Comparison of ENCODE assay signal across 9 cellular contexts in genomic region chr17:79664925-79665738, GRCh38. TPM values are rescaled to one million over a fixed set of nuclear protein-coding genes. Genes with fewer than 3 reads are reported as not detected.
DNase-seq lines count a peak whose midpoint lies in the region; ATAC-seq and TF ChIP-seq lines count a peak whose summit lies in the region.
"Had no signal": no experiment of that assay in that cellular context is flagged by ENCODE, and none has a peak within 500 bp of the region (broad histone marks: within the 10 kb centered on the region; RNA-seq: fewer than 3 reads in every experiment).

No MANE protein-coding gene starts in this region.

- H3K27ac ChIP-seq in HEK293 (ENCODE audit: extremely low read depth, low read depth, low read length) (no peak overlapping the region), VCaP (peak overlapping the region; percentile 99)

- in situ Hi-C loops in HAP-1 (cut with MboI; ENCODE audit: low sequenced_read_pairs), result no loop called here

- CTCF ChIA-PET in HEK293 (lab: Yijun Ruan, JAX), result interaction anchor here (1.1 kb wide), 1 partner anchor 20 kb away, joined by 3 read pairs; no protein-coding TSS in a partner anchor

- H3K4me1 ChIP-seq in HEK293 (ENCODE audit: control insufficient read depth, insufficient read depth, low read length) (no peaks in the 10 kb centered on the region), HAP-1 (no peaks in the 10 kb centered on the region)

- peaks cover 27% of the 10 kb centered on the region for H3K27me3 Mint-ChIP-seq in HFFc6 (ENCODE audit: insufficient read depth)

- peak; percentile 95 for ATAC-seq in Right ventricle myocardium superior (ENCODE audit: poor library complexity)
- no peak for ATAC-seq in GM21515 (IDR thresholded peaks at IDR 0.05; ENCODE audit: unreplicated experiment)

- no peak overlapping the region for H3K4me3 Mint-ChIP-seq in HFFc6
- H3K4me3 Mint-ChIP-seq: central memory CD8-positive, alpha-beta T cell had no signal

- no peaks in the 10 kb centered on the region for H3K9me3 ChIP-seq in HEK293 (ENCODE audit: control insufficient read depth, insufficient read depth, low read depth, low read length)
- peaks cover 3% of the 10 kb centered on the region; the same call in 1 of the 2 replicates for H3K9me3 ChIP-seq in HAP-1

- H3K4me1 Mint-ChIP-seq in HFFc6 (ENCODE audit: low read depth), result no peaks in the 10 kb centered on the region
- H3K4me1 Mint-ChIP-seq: central memory CD8-positive, alpha-beta T cell had no signal

- H3K4me3 ChIP-seq in HEK293 (ENCODE audit: low read depth, low read length) (no peak overlapping the region), retinal pigment epithelial cell (ENCODE audit: low read length) (no peak overlapping the region), HAP-1 (no peak overlapping the region)

- peaks cover 12% of the 10 kb centered on the region; the same call in 1 of the 2 replicates for H3K27me3 ChIP-seq in HAP-1 (ENCODE audit: low read depth)

- TF ChIP-seq CTCF in HEK293 (tag by site-specific recombination; IDR thresholded peaks at IDR 0.05) (no peak), VCaP (conservative IDR thresholded peaks at IDR 0.05) (no peak), retinal pigment epithelial cell (conservative IDR thresholded peaks at IDR 0.05; ENCODE audit: low read depth, low read length) (no peak), HFFc6 (IDR thresholded peaks at IDR 0.05) (no peak)

- intact Hi-C loops in Right ventricle myocardium superior (cut with DNase I), result no loop called here

- no peaks in the 10 kb centered on the region for H3K36me3 ChIP-seq in HEK293 (ENCODE audit: control insufficient read depth in 2 of 2, insufficient read depth in 1 of 2, low read length in 2 of 2)
- no peaks in the 10 kb centered on the region for H3K36me3 ChIP-seq in HAP-1 (replicated peaks)

- H3K27ac Mint-ChIP-seq in HFFc6, result no peak overlapping the region

- DNase-seq in Right ventricle myocardium superior, result peak; percentile 87
- peak; percentile 6 for DNase-seq in retinal pigment epithelial cell (ENCODE audit: low read depth)
- DNase-seq in HFFc6, result no peak
- DNase-seq in HAP-1 (ENCODE audit: low spot score in 2 of 2), result no peak
- DNase-seq in SW 1271 (lab: John Stamatoyannopoulos, UW), result no peak

- no peaks in the 10 kb centered on the region for H3K36me3 Mint-ChIP-seq in HFFc6 (ENCODE audit: low read depth)

- no peaks in the 10 kb centered on the region; the same call in 1 of the 2 replicates for H3K9me3 Mint-ChIP-seq in HFFc6
- H3K9me3 Mint-ChIP-seq: central memory CD8-positive, alpha-beta T cell had no signal

- POLR2A ChIA-PET in HEK293 (lab: Yijun Ruan, JAX), result no interaction called here

TF ChIP-seq in HEK293, 187 proteins besides CTCF, POLR2A, EP300 and RAD21:
- TF ChIP-seq TRIM28 (IDR thresholded peaks at IDR 0.05; ENCODE audit: borderline replicate concordance, low read length), result no peak
- TF ChIP-seq, protein P1, sequence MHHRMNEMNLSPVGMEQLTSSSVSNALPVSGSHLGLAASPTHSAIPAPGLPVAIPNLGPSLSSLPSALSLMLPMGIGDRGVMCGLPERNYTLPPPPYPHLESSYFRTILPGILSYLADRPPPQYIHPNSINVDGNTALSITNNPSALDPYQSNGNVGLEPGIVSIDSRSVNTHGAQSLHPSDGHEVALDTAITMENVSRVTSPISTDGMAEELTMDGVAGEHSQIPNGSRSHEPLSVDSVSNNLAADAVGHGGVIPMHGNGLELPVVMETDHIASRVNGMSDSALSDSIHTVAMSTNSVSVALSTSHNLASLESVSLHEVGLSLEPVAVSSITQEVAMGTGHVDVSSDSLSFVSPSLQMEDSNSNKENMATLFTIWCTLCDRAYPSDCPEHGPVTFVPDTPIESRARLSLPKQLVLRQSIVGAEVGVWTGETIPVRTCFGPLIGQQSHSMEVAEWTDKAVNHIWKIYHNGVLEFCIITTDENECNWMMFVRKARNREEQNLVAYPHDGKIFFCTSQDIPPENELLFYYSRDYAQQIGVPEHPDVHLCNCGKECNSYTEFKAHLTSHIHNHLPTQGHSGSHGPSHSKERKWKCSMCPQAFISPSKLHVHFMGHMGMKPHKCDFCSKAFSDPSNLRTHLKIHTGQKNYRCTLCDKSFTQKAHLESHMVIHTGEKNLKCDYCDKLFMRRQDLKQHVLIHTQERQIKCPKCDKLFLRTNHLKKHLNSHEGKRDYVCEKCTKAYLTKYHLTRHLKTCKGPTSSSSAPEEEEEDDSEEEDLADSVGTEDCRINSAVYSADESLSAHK (tag by site-specific recombination; IDR thresholded peaks at IDR 0.05), result 0 out of 2 replicates have a peak, but pooled peaks have one; percentile 45

RNA-seq across cellular contexts. Expression of gene RBFOX3, which starts 54.3 kb away (rescaled TPM):
- total RNA-seq in Right ventricle myocardium superior, result not detected
- total RNA-seq in HFFc6 (2021; fragmentation: NEBNext Ultra II Directional; extraction: Animal tissue kit (Norgen Biotek cat#: 25700)), result not detected

Comparison
In these comparisons a context has a peak if more than half of its experiments do, and no peak if none do; other contexts are left out.
1. DNase-seq: peak in Right ventricle myocardium superior (single experiment) and retinal pigment epithelial cell (single experiment); none in HFFc6 (single experiment), HAP-1 (0 of 2) and SW 1271 (0 of 2).